In genomic region chr9:136694163-136694864, GRCh38 we compare ENCODE assay signal across 8 cellular contexts. TPM values are rescaled to one million over a fixed set of nuclear protein-coding genes. Genes with fewer than 3 reads are reported as not detected.
DNase-seq lines count a peak whose midpoint lies in the region; ATAC-seq, FAIRE-seq and TF ChIP-seq lines count a peak whose summit lies in the region.

No MANE protein-coding gene starts in this region.

- H3K9ac ChIP-seq in mesendoderm (ENCODE audit: low read length), result no peak overlapping the region

- no peaks in the 10 kb centered on the region for H3K36me3 ChIP-seq in mesendoderm (ENCODE audit: control insufficient read depth, insufficient read depth, low read length)

- H2AK5ac ChIP-seq in mesendoderm (ENCODE audit: low read length), result no peak overlapping the region

- 25% methylated on average over 27 of the region's 32 CpGs for WGBS in A549 (ENCODE audit: missing lambda C conversion rate)
- no CpG with 5 or more reads among the region's 32 CpGs for WGBS in mesendoderm (ENCODE audit: extremely low coverage, insufficient coverage, low lambda C conversion rate)

- peak; percentile 87 to 92 for TF ChIP-seq RAD21 in A549 (conservative IDR thresholded peaks at IDR 0.05 in 1 of 2, IDR thresholded peaks at IDR 0.05 in 1 of 2)

- H3K23ac ChIP-seq in mesendoderm (ENCODE audit: low read length), result no peak overlapping the region

- no peaks in the 10 kb centered on the region for H3K79me1 ChIP-seq in mesendoderm (ENCODE audit: low read length)

- no peak overlapping the region for H4K8ac ChIP-seq in mesendoderm (ENCODE audit: low read depth, low read length)

- no peak for TF ChIP-seq POLR2A in A549 (IDR thresholded peaks at IDR 0.05; ENCODE audit: low read length)

- TF ChIP-seq EP300 in A549 (IDR thresholded peaks at IDR 0.05), result no peak

- TF ChIP-seq CTCF in A549 (IDR thresholded peaks at IDR 0.05) (peak; percentile 90), coronary artery (IDR thresholded peaks at IDR 0.05) (peak; percentile 17)

- FAIRE-seq in A549 (lab: Jason Lieb, UNC), result no peak

- peak; percentile 73 to 87 for ATAC-seq in A549
- ATAC-seq in GM21360 (IDR thresholded peaks at IDR 0.05; ENCODE audit: unreplicated experiment), result no peak
- no peak for ATAC-seq in GM21576 (IDR thresholded peaks at IDR 0.05; ENCODE audit: unreplicated experiment)

- no peak overlapping the region for H2BK5ac ChIP-seq in mesendoderm (ENCODE audit: low read length)

- H3K18ac ChIP-seq in mesendoderm (ENCODE audit: low read length), result no peak overlapping the region

- CTCF ChIA-PET in A549 (lab: Yijun Ruan, JAX), result interaction anchor here (0.7 to 8.5 kb wide), 28 partner anchors 8 to 328 kb away, joined by 3 to 113 read pairs (median 8); no protein-coding TSS in a partner anchor

- H3K4me2 ChIP-seq in A549 (peak overlapping the region; percentile 86), mesendoderm (ENCODE audit: low read length) (no peak overlapping the region)

- H3K27me3 ChIP-seq in mesendoderm (ENCODE audit: insufficient read depth, low read length, poor library complexity), result no peaks in the 10 kb centered on the region

- H3K4me3 ChIP-seq in A549 (peak overlapping the region; percentile 19; the same call in 2 of the 3 replicates), coronary artery (no peak overlapping the region), mesendoderm (ENCODE audit: low read length) (no peak overlapping the region)

- H2BK15ac ChIP-seq in mesendoderm (replicated peaks; ENCODE audit: low read depth), result no peak overlapping the region

- H3K27ac ChIP-seq in A549 (peak overlapping the region; percentile 73 to 87), coronary artery (no peak overlapping the region), mesendoderm (ENCODE audit: low read depth, low read length) (no peak overlapping the region)

- H3K79me2 ChIP-seq in mesendoderm (ENCODE audit: control insufficient read depth, insufficient read depth, low read length), result no peaks in the 10 kb centered on the region

- H2BK120ac ChIP-seq in mesendoderm (ENCODE audit: low read depth, low read length), result no peak overlapping the region

- H3K56ac ChIP-seq in mesendoderm (ENCODE audit: low read length), result peak overlapping the region; percentile 42

- H3K9me3 ChIP-seq in A549, result no peaks in the 10 kb centered on the region

- POLR2A ChIA-PET in A549 (lab: Yijun Ruan, JAX), result interaction anchor here (0.6 to 1.5 kb wide), 5 partner anchors 13 to 211 kb away, joined by 3 to 10 read pairs (median 3); no protein-coding TSS in a partner anchor

- DNase-seq in A549 (ENCODE audit: low read depth in 1 of 2, low spot score in 1 of 2) (peak; percentile 75 to 90), GM03348 (ENCODE audit: low spot score) (peak; percentile 91), OCI-M1 (lab: John Stamatoyannopoulos, UW) (peak; percentile 69), coronary artery (ENCODE audit: low spot score) (no peak), mesendoderm (peak; percentile 68), NCI-H2081 treated with DMSO at 0.1 percent for 48 hours (lab: John Stamatoyannopoulos, UW) (no peak)

- peaks cover 78% of the 10 kb centered on the region for H3K4me1 ChIP-seq in A549
- peaks cover 2% of the 10 kb centered on the region for H3K4me1 ChIP-seq in mesendoderm (ENCODE audit: control insufficient read depth, low read depth, low read length)

- no peak overlapping the region for H4K5ac ChIP-seq in mesendoderm (ENCODE audit: low read length)

- H3K4ac ChIP-seq in mesendoderm (ENCODE audit: low read depth, low read length), result no peak overlapping the region

TF ChIP-seq in A549, 52 proteins besides CTCF, POLR2A, EP300 and RAD21:
- no peak for TF ChIP-seq BHLHE40 (IDR thresholded peaks at IDR 0.05; ENCODE audit: low read depth, low read length)
- peak; percentile 38; the same call in 1 of the 2 replicates for TF ChIP-seq MAX (IDR thresholded peaks at IDR 0.05)
- no peak for TF ChIP-seq RCOR1 (IDR thresholded peaks at IDR 0.05; ENCODE audit: low read depth, low read length)
- TF ChIP-seq, protein P1, sequence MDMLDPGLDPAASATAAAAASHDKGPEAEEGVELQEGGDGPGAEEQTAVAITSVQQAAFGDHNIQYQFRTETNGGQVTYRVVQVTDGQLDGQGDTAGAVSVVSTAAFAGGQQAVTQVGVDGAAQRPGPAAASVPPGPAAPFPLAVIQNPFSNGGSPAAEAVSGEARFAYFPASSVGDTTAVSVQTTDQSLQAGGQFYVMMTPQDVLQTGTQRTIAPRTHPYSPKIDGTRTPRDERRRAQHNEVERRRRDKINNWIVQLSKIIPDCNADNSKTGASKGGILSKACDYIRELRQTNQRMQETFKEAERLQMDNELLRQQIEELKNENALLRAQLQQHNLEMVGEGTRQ (IDR thresholded peaks at IDR 0.05), result 0 out of 2 replicates have a peak, but pooled peaks have one; percentile 22
- TF ChIP-seq SMC3 (IDR thresholded peaks at IDR 0.05), result peak; percentile 77
- TF ChIP-seq MAZ (IDR thresholded peaks at IDR 0.05; ENCODE audit: borderline replicate concordance, low read depth, low read length), result 0 out of 2 replicates have a peak, but pooled peaks have one; percentile 39

RNA-seq across cellular contexts. Expression of gene AGPAT2, which starts 7.1 kb away (rescaled TPM):
- polyA plus RNA-seq in A549 (2011; rRNA removed), result 32.3 and 38.6 TPM in 2 replicates
- 56.2 and 86.6 TPM in 2 replicates for polyA plus RNA-seq in A549 (2012; cell fraction: cytosol; rRNA removed)
- 85.4 and 94.9 TPM in 2 replicates for polyA plus RNA-seq in A549 (2012; cell fraction: nucleus; rRNA removed)
- polyA plus RNA-seq in A549 (2017; fragmentation: RNase III; extraction: RNeasy Plus Mini Kit Qiagen cat#74134 plus additional on column Dnase treatment), result 44.3 to 49.5 TPM (median 46.3 TPM) in 3 replicates
- 39.4 and 43.6 TPM in 2 replicates for polyA minus RNA-seq in A549 (2011; rRNA and poly(A)+ RNA removed)
- polyA plus RNA-seq in mesendoderm (2013, experiment 1 of 2), result 14.1 TPM
- polyA plus RNA-seq in mesendoderm (2013, experiment 2 of 2), result 14.3 TPM

RNA-seq across cellular contexts. Expression of gene DIPK1B, which starts 18.1 kb away (rescaled TPM):
- polyA plus RNA-seq in A549 (2011; rRNA removed) (6.7 and 8.8 TPM in 2 replicates), A549 (2017; fragmentation: RNase III; extraction: RNeasy Plus Mini Kit Qiagen cat#74134 plus additional on column Dnase treatment) (6.0 to 8.2 TPM (median 6.7 TPM) in 3 replicates)
- polyA plus RNA-seq in A549 (2012; cell fraction: cytosol; rRNA removed), result 15.7 and 24.3 TPM in 2 replicates
- polyA plus RNA-seq in A549 (2012; cell fraction: nucleus; rRNA removed), result 36.4 and 49.4 TPM in 2 replicates
- polyA minus RNA-seq in A549 (2011; rRNA and poly(A)+ RNA removed), result 4.8 and 7.3 TPM in 2 replicates
- polyA plus RNA-seq in mesendoderm (2013, experiment 1 of 2), result 17.8 TPM
- polyA plus RNA-seq in mesendoderm (2013, experiment 2 of 2), result 18.1 TPM

RNA-seq across cellular contexts. Expression of gene EGFL7, which starts 31.6 kb away (rescaled TPM):
- polyA plus RNA-seq in A549 (2011; rRNA removed), result 15.3 and 19.9 TPM in 2 replicates
- 49.6 and 71.8 TPM in 2 replicates for polyA plus RNA-seq in A549 (2012; cell fraction: cytosol; rRNA removed)
- 70.7 and 117 TPM in 2 replicates for polyA plus RNA-seq in A549 (2012; cell fraction: nucleus; rRNA removed)
- polyA plus RNA-seq in A549 (2017; fragmentation: RNase III; extraction: RNeasy Plus Mini Kit Qiagen cat#74134 plus additional on column Dnase treatment), result 28.9 to 34.4 TPM (median 32.3 TPM) in 3 replicates
- polyA minus RNA-seq in A549 (2011; rRNA and poly(A)+ RNA removed), result 3.1 and 5.9 TPM in 2 replicates
- 14.0 TPM for polyA plus RNA-seq in mesendoderm (2013, experiment 1 of 2)
- polyA plus RNA-seq in mesendoderm (2013, experiment 2 of 2), result 13.6 TPM

RNA-seq across cellular contexts. Expression of gene LCN10, which starts 48.4 kb away (rescaled TPM):
- polyA plus RNA-seq in A549 (2011; rRNA removed), result not detected in 2 replicates
- not detected in 2 replicates for polyA plus RNA-seq in A549 (2012; cell fraction: cytosol; rRNA removed)
- not detected in 2 replicates for polyA plus RNA-seq in A549 (2012; cell fraction: nucleus; rRNA removed)
- polyA plus RNA-seq in A549 (2017; fragmentation: RNase III; extraction: RNeasy Plus Mini Kit Qiagen cat#74134 plus additional on column Dnase treatment), result not detected in 3 replicates
- not detected in 2 replicates for polyA minus RNA-seq in A549 (2011; rRNA and poly(A)+ RNA removed)
- polyA plus RNA-seq in mesendoderm (2013, experiment 1 of 2), result 0.27 TPM
- polyA plus RNA-seq in mesendoderm (2013, experiment 2 of 2), result 0.59 TPM

RNA-seq across cellular contexts. Expression of gene LCN6, which starts 54.0 kb away (rescaled TPM):
- not detected in 2 replicates for polyA plus RNA-seq in A549 (2011; rRNA removed)
- polyA plus RNA-seq in A549 (2012; cell fraction: cytosol; rRNA removed), result not detected in 2 replicates
- polyA plus RNA-seq in A549 (2012; cell fraction: nucleus; rRNA removed), result not detected in 2 replicates
- polyA plus RNA-seq in A549 (2017; fragmentation: RNase III; extraction: RNeasy Plus Mini Kit Qiagen cat#74134 plus additional on column Dnase treatment), result not detected in 3 replicates
- not detected in 2 replicates for polyA minus RNA-seq in A549 (2011; rRNA and poly(A)+ RNA removed)
- not detected for polyA plus RNA-seq in mesendoderm (2013, experiment 1 of 2)
- polyA plus RNA-seq in mesendoderm (2013, experiment 2 of 2), result not detected

Comparison
In these comparisons a context has a peak if more than half of its experiments do, and no peak if none do; other contexts are left out.
1. ATAC-seq: peak in A549 (2 of 2); none in GM21360 (single experiment) and GM21576 (single experiment).
2. DNase-seq: peak in A549 (2 of 2), GM03348 (single experiment), OCI-M1 (single experiment) and mesendoderm (single experiment); none in coronary artery (single experiment) and NCI-H2081 treated with DMSO at 0.1 percent for 48 hours (single experiment).
3. H3K27ac ChIP-seq: peak in A549 (2 of 2); none in coronary artery (0 of 2) and mesendoderm (single experiment).